Comparison of ENCODE assay signal across 17 cellular contexts in genomic region chr16:56764835-56765234, GRCh38.
"Had no signal": no experiment of that assay in that cellular context is flagged by ENCODE, and none has a peak within 500 bp of the region (broad histone marks: within the 10 kb centered on the region; RNA-seq: fewer than 3 reads in every experiment).

No MANE protein-coding gene starts in this region.

- H3K4me3 ChIP-seq: breast epithelium, lower lobe of right lung, right atrium auricular region, transverse colon had no signal

- DNase-seq: activated B cell treated with CpG ODN at 0.5 μM for 24 hours; activated CD4-positive, alpha-beta T cell treated with anti-CD3 and anti-CD28 coated beads, Interleukin-2, amount 50 U/mL, for 1 hour; activated gamma-delta T cell treated with Interleukin-2 at 50 U/mL for 16 hours; activated naive CD8-positive, alpha-beta T cell treated with anti-CD3 and anti-CD28 coated beads, Interleukin-2, amount 10 ng/mL, durations not matched to agents 7 days and 5 days; activated T-cell treated with anti-CD3 and anti-CD28 coated beads, Interleukin-2, amount 50 U/mL, for 4 hours; cerebellar nuclear complex; effector memory CD8-positive, alpha-beta T cell; left cardiac atrium; lower lobe of right lung; small intestine; stimulated activated naive CD8-positive, alpha-beta T cell treated with anti-CD3 and anti-CD28 coated beads, Interleukin-15, Interleukin-2, amounts not matched to agents 100 U/mL and 50 U/mL, for 24 hours; T1000; transverse colon had no signal

- H3K27ac ChIP-seq: breast epithelium, lower lobe of right lung, right atrium auricular region, transverse colon had no signal

- H3K4me1 Mint-ChIP-seq: activated B cell treated with CpG ODN at 0.5 μM for 24 hours had no signal

- H3K27ac Mint-ChIP-seq: activated B cell treated with CpG ODN at 0.5 μM for 24 hours; activated naive CD8-positive, alpha-beta T cell treated with anti-CD3 and anti-CD28 coated beads, Interleukin-2, amount 10 ng/mL, durations not matched to agents 7 days and 5 days; dendritic cell treated with granulocyte-macrophage colony-stimulating factor and Interleukin-4, amounts not matched to agents 40 ng/mL and 50 ng/mL, for 4 days; effector memory CD8-positive, alpha-beta T cell; progenitor cell of endocrine pancreas had no signal

- H3K27me3 Mint-ChIP-seq: activated B cell treated with CpG ODN at 0.5 μM for 24 hours; activated naive CD8-positive, alpha-beta T cell treated with anti-CD3 and anti-CD28 coated beads, Interleukin-2, amount 10 ng/mL, durations not matched to agents 7 days and 5 days; dendritic cell treated with granulocyte-macrophage colony-stimulating factor and Interleukin-4, amounts not matched to agents 40 ng/mL and 50 ng/mL, for 4 days; effector memory CD8-positive, alpha-beta T cell; progenitor cell of endocrine pancreas had no signal

- H3K9me3 ChIP-seq: breast epithelium, lower lobe of right lung, right atrium auricular region, transverse colon had no signal

- ATAC-seq: activated T-cell treated with anti-CD3 and anti-CD28 coated beads, Interleukin-2, amount 50 U/mL, for 4 hours; effector memory CD8-positive, alpha-beta T cell; left cardiac atrium; lower lobe of right lung; stimulated activated naive CD8-positive, alpha-beta T cell treated with anti-CD3 and anti-CD28 coated beads, Interleukin-15, Interleukin-2, amounts not matched to agents 100 U/mL and 50 U/mL, for 24 hours had no signal

- H3K27me3 ChIP-seq: breast epithelium, right atrium auricular region, transverse colon had no signal

- H3K9me3 Mint-ChIP-seq: activated B cell treated with CpG ODN at 0.5 μM for 24 hours; activated naive CD8-positive, alpha-beta T cell treated with anti-CD3 and anti-CD28 coated beads, Interleukin-2, amount 10 ng/mL, durations not matched to agents 7 days and 5 days; activated T-cell treated with anti-CD3 and anti-CD28 coated beads, Interleukin-2, amount 50 U/mL, for 4 hours; dendritic cell treated with granulocyte-macrophage colony-stimulating factor and Interleukin-4, amounts not matched to agents 40 ng/mL and 50 ng/mL, for 4 days; effector memory CD8-positive, alpha-beta T cell had no signal

- H3K4me3 Mint-ChIP-seq: activated B cell treated with CpG ODN at 0.5 μM for 24 hours; activated naive CD8-positive, alpha-beta T cell treated with anti-CD3 and anti-CD28 coated beads, Interleukin-2, amount 10 ng/mL, durations not matched to agents 7 days and 5 days; activated T-cell treated with anti-CD3 and anti-CD28 coated beads, Interleukin-2, amount 50 U/mL, for 4 hours; dendritic cell treated with granulocyte-macrophage colony-stimulating factor and Interleukin-4, amounts not matched to agents 40 ng/mL and 50 ng/mL, for 4 days; effector memory CD8-positive, alpha-beta T cell had no signal

- FAIRE-seq: small intestine had no signal

- H3K4me1 ChIP-seq: breast epithelium, right atrium auricular region had no signal

- H3K36me3 ChIP-seq: breast epithelium had no signal
